ENCODE assay signal across 1 cellular context in the genomic region with DNA sequence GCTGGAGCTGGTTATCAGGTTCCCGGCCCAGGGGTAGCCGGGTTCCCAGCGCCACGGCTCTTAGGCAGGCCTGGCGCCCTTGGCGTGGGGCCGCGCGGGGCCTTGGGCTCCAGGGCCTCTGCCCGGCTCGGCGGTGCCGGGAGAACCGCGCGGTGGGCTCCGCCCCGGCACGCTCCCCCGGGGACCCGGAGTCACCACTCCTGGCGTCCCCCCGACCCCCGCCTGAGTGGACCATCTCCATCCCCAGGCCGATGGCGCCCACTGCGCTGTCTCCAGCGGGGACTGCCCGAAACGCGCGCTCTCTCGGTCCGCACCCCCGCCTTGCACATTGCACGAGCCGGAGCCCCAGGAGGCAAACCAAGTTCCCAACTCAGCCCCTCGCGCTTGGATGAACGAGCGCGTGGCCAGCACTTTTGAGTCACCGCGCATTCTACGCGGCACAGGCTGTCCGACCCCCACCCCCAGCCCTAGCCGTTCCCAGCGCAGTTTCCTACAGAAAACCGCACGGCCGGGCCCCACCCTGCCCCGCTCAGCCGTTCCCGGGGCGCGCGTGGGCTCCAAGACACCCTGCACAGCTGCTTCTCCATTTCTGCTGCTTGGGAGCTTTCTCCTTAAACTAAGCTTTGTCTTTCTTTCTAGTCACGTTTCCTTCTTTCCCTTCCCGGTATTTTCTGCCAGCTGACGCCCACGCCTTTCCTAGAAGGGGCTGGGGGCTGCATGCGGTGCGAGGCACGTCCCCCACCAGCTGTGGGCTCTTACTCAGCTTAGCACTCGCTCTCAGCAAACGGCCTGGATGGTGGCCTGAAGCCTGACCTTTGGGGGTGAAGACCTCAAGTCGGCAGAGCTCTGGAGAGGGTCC.
A peak's percentile ranks its signal among the peaks of the same experiment; 100 is the strongest.
TF ChIP-seq lines count a peak whose summit lies in the region.

No MANE protein-coding gene starts in this region.

TF ChIP-seq in H1, 55 proteins besides CTCF, POLR2A, EP300 and RAD21:
- TF ChIP-seq SAP30 (IDR thresholded peaks at IDR 0.05; ENCODE audit: insufficient read depth, insufficient replicate concordance, low read length) (no peak), HDAC6 (IDR thresholded peaks at IDR 0.05; ENCODE audit: low read depth, low read length) (no peak), TAF1 (IDR thresholded peaks at IDR 0.05; ENCODE audit: low read depth, low read length) (peak; percentile 64), KDM1A (IDR thresholded peaks at IDR 0.05; ENCODE audit: borderline replicate concordance, low read length) (no peak), EGR1 (IDR thresholded peaks at IDR 0.05; ENCODE audit: borderline replicate concordance, low read depth, low read length) (peak; percentile 87; the same call in 1 of the 2 replicates), POLR2AphosphoS5 (IDR thresholded peaks at IDR 0.05; ENCODE audit: low read depth, low read length) (0 out of 2 replicates have a peak, but pooled peaks have one; percentile 40), JUND (IDR thresholded peaks at IDR 0.05; ENCODE audit: low read length) (0 out of 2 replicates have a peak, but pooled peaks have one; percentile 55), TBP (IDR thresholded peaks at IDR 0.05; ENCODE audit: low read depth, low read length) (no peak), KDM4A (IDR thresholded peaks at IDR 0.05; ENCODE audit: low read depth, low read length, severe bottlenecking) (peak; percentile 51), TAF7 (optimal IDR thresholded peaks at IDR 0.05; ENCODE audit: borderline replicate concordance, low read depth, low read length) (peak; percentile 75), RBBP5 (IDR thresholded peaks at IDR 0.05; ENCODE audit: borderline replicate concordance, low read depth, low read length) (0 out of 2 replicates have a peak, but pooled peaks have one; percentile 36), MAX (IDR thresholded peaks at IDR 0.05) (peak; percentile 84)
- TF ChIP-seq, protein P1, sequence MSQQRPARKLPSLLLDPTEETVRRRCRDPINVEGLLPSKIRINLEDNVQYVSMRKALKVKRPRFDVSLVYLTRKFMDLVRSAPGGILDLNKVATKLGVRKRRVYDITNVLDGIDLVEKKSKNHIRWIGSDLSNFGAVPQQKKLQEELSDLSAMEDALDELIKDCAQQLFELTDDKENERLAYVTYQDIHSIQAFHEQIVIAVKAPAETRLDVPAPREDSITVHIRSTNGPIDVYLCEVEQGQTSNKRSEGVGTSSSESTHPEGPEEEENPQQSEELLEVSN (IDR thresholded peaks at IDR 0.05), result peak; percentile 87
